15 cellular contexts compared by ENCODE assay signal in the genomic region with DNA sequence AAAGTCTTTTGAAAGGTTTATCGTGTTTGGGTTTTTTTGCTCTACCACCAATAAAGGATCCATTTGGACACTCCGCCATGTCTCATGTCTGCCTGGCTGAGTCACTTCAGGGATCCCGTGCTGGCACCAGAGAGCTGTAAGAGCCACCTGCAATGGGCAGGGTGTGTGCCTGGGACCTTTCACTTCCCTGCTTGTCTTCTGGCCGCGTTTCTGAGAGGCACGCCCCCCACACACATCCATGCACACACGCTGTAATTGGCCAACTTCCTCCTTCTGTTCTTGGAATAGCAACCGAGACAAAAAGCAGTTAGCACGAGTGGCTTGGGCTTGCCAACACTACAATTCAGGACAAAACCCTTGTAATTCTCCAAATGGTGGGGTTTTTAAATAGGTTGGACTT. TPM values are rescaled to one million over a fixed set of nuclear protein-coding genes. Genes with fewer than 3 reads are reported as not detected.
DNase-seq lines count a peak whose midpoint lies in the region; TF ChIP-seq lines count a peak whose summit lies in the region.
"Had no signal": no experiment of that assay in that cellular context is flagged by ENCODE, and none has a peak within 500 bp of the region (broad histone marks: within the 10 kb centered on the region; RNA-seq: fewer than 3 reads in every experiment).

No MANE protein-coding gene starts in this region.

- H3K4me2 ChIP-seq in DOHH2 (ENCODE audit: low read length) (peak overlapping the region; percentile 39), OCI-LY7 (ENCODE audit: low read length) (peak overlapping the region; percentile 31), trophoblast cell (ENCODE audit: low read length) (no peak overlapping the region)

- no peak overlapping the region for H3K27ac ChIP-seq in DOHH2 (ENCODE audit: low read depth, low read length)
- no peak overlapping the region for H3K27ac ChIP-seq in OCI-LY7 (ENCODE audit: low read depth, low read length, poor library complexity, severe bottlenecking)
- no peak overlapping the region for H3K27ac ChIP-seq in trophoblast cell (ENCODE audit: low read depth, low read length)
- H3K27ac ChIP-seq: thoracic aorta had no signal

- no peaks in the 10 kb centered on the region for H3K27me3 ChIP-seq in DOHH2 (ENCODE audit: control insufficient read depth, low read length)
- H3K27me3 ChIP-seq in trophoblast cell (ENCODE audit: insufficient read depth, low read length): no peaks in the 10 kb centered on the region

- H3F3A ChIP-seq in DOHH2 (ENCODE audit: control insufficient read depth, insufficient read depth): no peaks in the 10 kb centered on the region

- H3K4me3 ChIP-seq in DOHH2 (ENCODE audit: low read length): no peak overlapping the region
- H3K4me3 ChIP-seq in OCI-LY7 (ENCODE audit: low read depth, low read length, poor library complexity, severe bottlenecking): no peak overlapping the region
- no peak overlapping the region for H3K4me3 ChIP-seq in trophoblast cell (ENCODE audit: low read depth, low read length)
- H3K4me3 ChIP-seq: thoracic aorta had no signal

- H4K91ac ChIP-seq in trophoblast cell (ENCODE audit: low read depth, low read length): no peak overlapping the region

- no peaks in the 10 kb centered on the region for H3K36me3 ChIP-seq in DOHH2 (ENCODE audit: control insufficient read depth, low read length)
- H3K36me3 ChIP-seq in OCI-LY7 (ENCODE audit: insufficient read depth, low read length): no peaks in the 10 kb centered on the region
- peaks cover 47 to 54% of the 10 kb centered on the region in 2 experiments for H3K36me3 ChIP-seq in trophoblast cell (ENCODE audit: control insufficient read depth in 1 of 2, insufficient read depth in 2 of 2, low read length in 2 of 2)

- H3K9me3 ChIP-seq in DOHH2 (ENCODE audit: control insufficient read depth, insufficient read depth, low read length) (no peaks in the 10 kb centered on the region), OCI-LY7 (ENCODE audit: low read length) (no peaks in the 10 kb centered on the region), trophoblast cell (ENCODE audit: insufficient read depth, low read depth, low read length) (peaks cover 1% of the 10 kb centered on the region)
- H3K9me3 ChIP-seq: thoracic aorta had no signal

- no peak overlapping the region for H3K18ac ChIP-seq in trophoblast cell (ENCODE audit: low read length)

- TF ChIP-seq CTCF in DOHH2 (IDR thresholded peaks at IDR 0.05; ENCODE audit: low read depth, low read length, poor library complexity, severe bottlenecking) (no peak), OCI-LY7 (conservative IDR thresholded peaks at IDR 0.05; ENCODE audit: low read length) (no peak), GM13977 (IDR thresholded peaks at IDR 0.05; ENCODE audit: extremely low read depth, insufficient read depth, missing control alignments) (no peak)

- no TSS peak for BruUV-seq in OCI-LY7 (replicated peaks; lab: Mats Ljungman, UMichigan)

- H3K9ac ChIP-seq in trophoblast cell (ENCODE audit: low read length): no peak overlapping the region

- no peaks in the 10 kb centered on the region for H3K79me1 ChIP-seq in trophoblast cell (ENCODE audit: low read length)

- H2AK5ac ChIP-seq in trophoblast cell (ENCODE audit: low read length): no peak overlapping the region

- H3K14ac ChIP-seq in trophoblast cell (ENCODE audit: low read length): no peak overlapping the region

- no peak overlapping the region for H3K23ac ChIP-seq in trophoblast cell (ENCODE audit: low read length)

- H3K4me1 ChIP-seq in DOHH2 (ENCODE audit: control insufficient read depth, low read length) (peaks cover 12% of the 10 kb centered on the region), OCI-LY7 (ENCODE audit: insufficient read depth, low read length, poor library complexity, severe bottlenecking) (peaks cover 13% of the 10 kb centered on the region), trophoblast cell (ENCODE audit: control insufficient read depth in 1 of 2, insufficient read depth in 2 of 2, low read length in 2 of 2) (no peaks in the 10 kb centered on the region)

- H3K79me2 ChIP-seq in DOHH2 (ENCODE audit: control insufficient read depth, low read length) (no peaks in the 10 kb centered on the region), OCI-LY7 (ENCODE audit: insufficient read depth, low read depth, low read length) (no peaks in the 10 kb centered on the region), trophoblast cell (ENCODE audit: control insufficient read depth, insufficient read depth, low read length, poor library complexity) (no peaks in the 10 kb centered on the region)

- H2BK120ac ChIP-seq in trophoblast cell (ENCODE audit: insufficient read depth, low read length, poor library complexity): no peak overlapping the region

- in situ Hi-C loops in GM13977 (cut with MboI; ENCODE audit: low pct_unique_long_range_greater_than_20kb, low sequenced_read_pairs, unreplicated experiment): no loop called here

- DNase-seq in OCI-LY7 (ENCODE audit: low spot score): peak; percentile 58
- DNase-seq in head of caudate nucleus: peak in 26 of 42 donors; percentile 22 to 62 (median 42)
- peak; percentile 19 to 21 for DNase-seq in trophoblast cell
- no peak for DNase-seq in GM13977 (ENCODE audit: low spot score)
- no peak for DNase-seq in activated effector memory CD4-positive, alpha-beta T cell treated with Interleukin-2 at 50 U/mL for 16 hours
- DNase-seq in activated CD8-positive, alpha-beta memory T cell treated with anti-CD3 and anti-CD28 coated beads, Interleukin-2, amount 50 U/mL, for 4 hours: no peak
- DNase-seq in glomerular visceral epithelial cell (ENCODE audit: extremely low spot score): no peak
- DNase-seq: activated naive CD8-positive, alpha-beta T cell treated with anti-CD3 and anti-CD28 coated beads, Interleukin-2, amount 50 U/mL, for 24 hours; GOT3; NCI-H1930; T-helper 2 cell had no signal

- H2BK5ac ChIP-seq in trophoblast cell (ENCODE audit: low read depth, low read length, poor library complexity): no peak overlapping the region

- H2AFZ ChIP-seq in OCI-LY7 (ENCODE audit: low read length): no peak overlapping the region
- H2AFZ ChIP-seq in trophoblast cell (ENCODE audit: insufficient read depth, low read length, poor library complexity): no peak overlapping the region

- H2BK12ac ChIP-seq in trophoblast cell (ENCODE audit: low read length): no peak overlapping the region

- H4K12ac ChIP-seq in trophoblast cell (ENCODE audit: low read depth, low read length): no peak overlapping the region

- intact Hi-C loops in OCI-LY7 (cut with micrococcal nuclease; ENCODE audit: unreplicated experiment): no loop called here
- intact Hi-C loops in head of caudate nucleus (cut with DNase I): no loop called here

- WGBS in trophoblast cell (ENCODE audit: extremely low coverage, insufficient coverage, insufficient read length): no CpG with 5 or more reads among the region's 9 CpGs

- POLR2A ChIA-PET in OCI-LY7 (lab: Charles Lee): no interaction called here

- CTCF ChIA-PET in OCI-LY7 (lab: Charles Lee; ENCODE audit: unreplicated experiment): no interaction called here

- no peak overlapping the region for H4K8ac ChIP-seq in trophoblast cell (ENCODE audit: low read depth, low read length)

- H3K9me2 ChIP-seq in DOHH2 (replicated peaks; ENCODE audit: control insufficient read depth, low read length) (no peaks in the 10 kb centered on the region), OCI-LY7 (ENCODE audit: insufficient read depth, low read length) (no peaks in the 10 kb centered on the region)

- 0 out of 2 replicates have a peak, but pooled peaks cover 2% of the 10 kb centered on the region for H4K20me1 ChIP-seq in DOHH2 (ENCODE audit: control insufficient read depth, insufficient read depth, low read depth, low read length)
- no peaks in the 10 kb centered on the region for H4K20me1 ChIP-seq in OCI-LY7 (ENCODE audit: insufficient read depth, low read length)

- H3K4ac ChIP-seq in trophoblast cell (ENCODE audit: low read depth, low read length): no peak overlapping the region

RNA-seq across cellular contexts. Expression of a gene that starts 9.8 kb away (rescaled TPM):
- total RNA-seq in OCI-LY7 (2014; rRNA removed; shearing (Covaris generic)): not detected in 2 replicates
- not detected in 2 replicates for total RNA-seq in OCI-LY7 (2022)
- polyA plus RNA-seq in trophoblast cell (2013): 0.07 TPM in 2 replicates
- total RNA-seq: fibroblast of villous mesenchyme, HT1080 had no signal

RNA-seq across cellular contexts. Expression of a gene that starts 10.4 kb away (rescaled TPM):
- 3.0 and 9.0 TPM in 2 replicates for total RNA-seq in OCI-LY7 (2014; rRNA removed; shearing (Covaris generic))
- 6.9 and 9.8 TPM in 2 replicates for total RNA-seq in OCI-LY7 (2022)
- polyA plus RNA-seq in trophoblast cell (2013): 62.1 and 62.7 TPM in 2 replicates

RNA-seq across cellular contexts. Expression of a gene that starts 11.9 kb away (rescaled TPM):
- total RNA-seq in OCI-LY7 (2014; rRNA removed; shearing (Covaris generic)): not detected in 2 replicates
- not detected in 2 replicates for total RNA-seq in OCI-LY7 (2022)
- polyA plus RNA-seq in trophoblast cell (2013): 0.03 and 0.05 TPM in 2 replicates
- total RNA-seq: fibroblast of villous mesenchyme, thoracic aorta had no signal

Comparison
In these comparisons a context has a peak if more than half of its experiments do, and no peak if none do; other contexts are left out.
1. DNase-seq: peak in OCI-LY7 (single experiment), head of caudate nucleus (26 of 42) and trophoblast cell (2 of 2); none in GM13977 (single experiment), activated effector memory CD4-positive, alpha-beta T cell treated with Interleukin-2 at 50 U/mL for 16 hours (single experiment), activated CD8-positive, alpha-beta memory T cell treated with anti-CD3 and anti-CD28 coated beads, Interleukin-2, amount 50 U/mL, for 4 hours (single experiment) and glomerular visceral epithelial cell (single experiment).